21 cellular contexts compared by ENCODE assay signal in the genomic region with DNA sequence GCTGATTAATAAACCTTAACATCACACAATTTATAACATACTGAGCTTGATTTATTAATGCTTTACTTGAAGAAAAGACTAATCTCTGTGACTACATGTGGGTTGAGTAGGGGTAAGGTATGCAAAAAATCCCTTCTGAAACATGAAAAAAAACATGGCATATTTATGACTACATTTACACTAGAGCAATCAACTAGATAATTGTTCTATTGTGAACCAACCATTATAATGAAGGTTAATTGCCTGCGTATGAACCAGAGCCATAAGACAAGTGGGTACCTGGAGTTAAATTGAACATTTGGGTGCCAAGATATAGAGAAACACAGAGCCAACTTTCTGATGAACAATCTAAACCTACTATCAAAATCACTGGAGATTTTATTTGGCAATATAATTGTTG.
"Had no signal": no experiment of that assay in that cellular context is flagged by ENCODE, and none has a peak within 500 bp of the region (broad histone marks: within the 10 kb centered on the region; RNA-seq: fewer than 3 reads in every experiment).

No MANE protein-coding gene starts in this region.

- H3K36me3 Mint-ChIP-seq: activated naive CD8-positive, alpha-beta T cell treated with anti-CD3 and anti-CD28 coated beads, Interleukin-2, amount 10 ng/mL, durations not matched to agents 7 days and 5 days; neural progenitor cell had no signal

- H3K9me3 Mint-ChIP-seq: activated CD8-positive, alpha-beta T cell treated with anti-CD3 and anti-CD28 coated beads for 36 hours; activated naive CD8-positive, alpha-beta T cell treated with anti-CD3 and anti-CD28 coated beads, Interleukin-2, amount 10 ng/mL, durations not matched to agents 7 days and 5 days; activated T-helper 17 cell treated with anti-CD3 and anti-CD28 coated beads, Interleukin-2, amount 50 U/mL, for 72 hours; memory B cell; naive B cell; neural progenitor cell had no signal

- H3K4me1 Mint-ChIP-seq: activated naive CD8-positive, alpha-beta T cell treated with anti-CD3 and anti-CD28 coated beads, Interleukin-2, amount 10 ng/mL, durations not matched to agents 7 days and 5 days; activated T-helper 17 cell treated with anti-CD3 and anti-CD28 coated beads, Interleukin-2, amount 50 U/mL, for 72 hours; neural progenitor cell had no signal

- H3K4me3 Mint-ChIP-seq: activated CD8-positive, alpha-beta T cell treated with anti-CD3 and anti-CD28 coated beads for 36 hours; activated naive CD8-positive, alpha-beta T cell treated with anti-CD3 and anti-CD28 coated beads, Interleukin-2, amount 10 ng/mL, durations not matched to agents 7 days and 5 days; activated T-helper 17 cell treated with anti-CD3 and anti-CD28 coated beads, Interleukin-2, amount 50 U/mL, for 72 hours; memory B cell; naive B cell; neural progenitor cell had no signal

- H3K27me3 Mint-ChIP-seq: activated CD8-positive, alpha-beta T cell treated with anti-CD3 and anti-CD28 coated beads for 36 hours; activated naive CD8-positive, alpha-beta T cell treated with anti-CD3 and anti-CD28 coated beads, Interleukin-2, amount 10 ng/mL, durations not matched to agents 7 days and 5 days; activated T-helper 17 cell treated with anti-CD3 and anti-CD28 coated beads, Interleukin-2, amount 50 U/mL, for 72 hours; memory B cell; naive B cell; progenitor cell of endocrine pancreas had no signal

- FAIRE-seq: endothelial cell of umbilical vein had no signal

- H3K27ac Mint-ChIP-seq: activated CD8-positive, alpha-beta T cell treated with anti-CD3 and anti-CD28 coated beads for 36 hours; activated naive CD8-positive, alpha-beta T cell treated with anti-CD3 and anti-CD28 coated beads, Interleukin-2, amount 10 ng/mL, durations not matched to agents 7 days and 5 days; activated T-helper 17 cell treated with anti-CD3 and anti-CD28 coated beads, Interleukin-2, amount 50 U/mL, for 72 hours; memory B cell; neural progenitor cell; progenitor cell of endocrine pancreas had no signal

- DNase-seq: activated CD4-positive, alpha-beta T cell treated with anti-CD3 and anti-CD28 coated beads for 4 hours; activated CD8-positive, alpha-beta T cell treated with anti-CD3 and anti-CD28 coated beads for 36 hours; activated naive CD4-positive, alpha-beta T cell; activated naive CD8-positive, alpha-beta T cell treated with anti-CD3 and anti-CD28 coated beads, Interleukin-2, amount 10 ng/mL, durations not matched to agents 7 days and 5 days; activated T-cell treated with anti-CD3 and anti-CD28 coated beads, Interleukin-2, amount 50 U/mL, for 1 hour; amygdala; body of pancreas; dermis blood vessel endothelial cell; effector memory CD4-positive, alpha-beta T cell; heart right ventricle; mucosa of descending colon; naive B cell; stimulated activated CD4-positive, alpha-beta T cell treated with anti-CD3 and anti-CD28 coated beads, Interleukin-12 subunit alpha, Interleukin-12 subunit beta, amount 100 ng/mL, for 4 hours; stimulated activated CD4-positive, alpha-beta T cell treated with anti-CD3 and anti-CD28 coated beads, Interleukin-2, amount 100 ng/mL, for 24 hours; stimulated activated naive CD4-positive, alpha-beta T cell treated with Interleukin-2 at 50 U/mL for 16 hours; tibial artery had no signal
